1 cellular context compared by ENCODE assay signal in the genomic region with DNA sequence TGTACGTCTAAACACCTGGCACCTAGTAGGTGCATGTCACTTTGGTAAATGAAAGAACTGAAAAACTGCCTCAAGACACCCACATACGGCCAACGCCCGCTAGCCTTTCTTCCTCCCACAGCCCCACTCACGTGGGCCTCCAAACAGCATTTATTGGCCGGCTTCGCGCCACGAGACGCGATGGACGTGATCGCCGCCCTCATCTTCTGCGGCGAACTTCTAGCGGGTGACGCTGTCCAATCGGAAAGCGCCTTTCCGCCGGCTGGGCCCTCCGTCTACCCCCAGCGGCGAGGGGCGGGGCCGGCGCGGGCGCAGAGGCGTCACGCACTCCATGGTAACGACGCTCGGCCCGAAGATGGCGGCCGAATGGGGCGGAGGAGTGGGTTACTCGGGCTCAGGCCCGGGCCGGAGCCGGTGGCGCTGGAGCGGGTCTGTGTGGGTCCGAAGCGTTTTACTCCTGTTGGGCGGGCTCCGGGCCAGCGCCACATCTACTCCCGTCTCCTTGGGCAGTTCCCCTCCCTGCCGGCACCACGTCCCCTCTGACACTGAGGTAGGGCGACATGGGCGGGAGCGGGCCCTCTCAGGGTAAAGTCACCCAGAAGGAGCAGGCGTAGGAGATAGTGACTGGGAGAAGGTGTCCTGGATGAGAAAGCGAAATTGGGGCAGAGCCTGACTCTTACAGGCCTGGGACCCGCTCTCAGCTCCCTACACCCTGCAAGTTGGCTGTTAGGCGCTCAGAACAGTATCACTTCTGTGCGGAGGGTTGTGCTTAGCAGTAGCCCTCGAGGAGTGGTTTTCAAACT.
A peak's percentile ranks its signal among the peaks of the same experiment; 100 is the strongest.
TF ChIP-seq lines count a peak whose summit lies in the region.

Gene LMLN, plus strand, starts transcription at position 327 of the 803 bp plus-strand sequence. Its CDS starts 29 bp downstream, at position 356.

TF ChIP-seq in HepG2, 621 proteins besides CTCF, POLR2A, EP300 and RAD21 (continued from another document and continues in another):
- TF ChIP-seq ZNF746 (CRISPR knock-in tag; IDR thresholded peaks at IDR 0.05) (no peak), ARNT2 (CRISPR knock-in tag; IDR thresholded peaks at IDR 0.05; ENCODE audit: low read depth) (peak; percentile 46), MTA1 (CRISPR knock-in tag; IDR thresholded peaks at IDR 0.05; ENCODE audit: borderline replicate concordance) (peak; percentile 56; the same call in 1 of the 2 replicates), TBP (CRISPR knock-in tag; IDR thresholded peaks at IDR 0.05) (no peak), ZNF776 (CRISPR knock-in tag; IDR thresholded peaks at IDR 0.05) (no peak), FOXA1 (IDR thresholded peaks at IDR 0.05) (no peak), FOXA1 (CRISPR knock-in tag; IDR thresholded peaks at IDR 0.05) (no peak), ZNF737 (CRISPR knock-in tag; IDR thresholded peaks at IDR 0.05; ENCODE audit: borderline replicate concordance) (peak; percentile 83; the same call in 1 of the 2 replicates), ZNF687 (CRISPR knock-in tag; IDR thresholded peaks at IDR 0.05) (peak; percentile 93), ZNF75D (CRISPR knock-in tag; IDR thresholded peaks at IDR 0.05; ENCODE audit: borderline replicate concordance) (no peak), RCOR2 (CRISPR knock-in tag; IDR thresholded peaks at IDR 0.05) (no peak), XBP1 (CRISPR knock-in tag; IDR thresholded peaks at IDR 0.05) (no peak), HDAC2 (CRISPR knock-in tag; IDR thresholded peaks at IDR 0.05) (peak; percentile 56; the same call in 1 of the 2 replicates), E2F1 (CRISPR knock-in tag; IDR thresholded peaks at IDR 0.05) (peak; percentile 57; the same call in 1 of the 2 replicates), ZSCAN30 (CRISPR knock-in tag; IDR thresholded peaks at IDR 0.05) (no peak), ATRX (CRISPR knock-in tag; IDR thresholded peaks at IDR 0.05; ENCODE audit: borderline replicate concordance) (no peak), NFIB (CRISPR knock-in tag; IDR thresholded peaks at IDR 0.05; ENCODE audit: borderline replicate concordance) (0 out of 2 replicates have a peak, but pooled peaks have one; percentile 4), ZNF607 (CRISPR knock-in tag; IDR thresholded peaks at IDR 0.05; ENCODE audit: borderline replicate concordance) (peak; percentile 86; the same call in 1 of the 2 replicates), UBTF (CRISPR knock-in tag; IDR thresholded peaks at IDR 0.05) (peak; percentile 67; the same call in 1 of the 2 replicates), MAFG (CRISPR knock-in tag; IDR thresholded peaks at IDR 0.05) (no peak), CC2D1A (CRISPR knock-in tag; IDR thresholded peaks at IDR 0.05) (peak; percentile 62; the same call in 1 of the 2 replicates), NFATC3 (CRISPR knock-in tag; IDR thresholded peaks at IDR 0.05) (no peak), NFRKB (IDR thresholded peaks at IDR 0.05) (no peak), ZNF274 (CRISPR knock-in tag; IDR thresholded peaks at IDR 0.05) (no peak), TCF12 (IDR thresholded peaks at IDR 0.05) (no peak), TCF12 (CRISPR knock-in tag; IDR thresholded peaks at IDR 0.05) (no peak), U2AF1 (optimal IDR thresholded peaks at IDR 0.05; ENCODE audit: low read depth, low read length) (no peak), ZNF33B (CRISPR knock-in tag; IDR thresholded peaks at IDR 0.05) (no peak; the same call in 1 of the 2 replicates), ZNF800 (CRISPR knock-in tag; IDR thresholded peaks at IDR 0.05) (no peak), ATM (IDR thresholded peaks at IDR 0.05; ENCODE audit: borderline replicate concordance) (no peak), RFX5 (IDR thresholded peaks at IDR 0.05; ENCODE audit: low read depth, low read length) (peak; percentile 48; the same call in 1 of the 2 replicates), SP4 (CRISPR knock-in tag; IDR thresholded peaks at IDR 0.05) (peak; percentile 61; the same call in 1 of the 2 replicates), ZNF235 (CRISPR knock-in tag; IDR thresholded peaks at IDR 0.05; ENCODE audit: borderline replicate concordance) (peak; percentile 73; the same call in 1 of the 2 replicates), KDM3A (CRISPR knock-in tag; IDR thresholded peaks at IDR 0.05; ENCODE audit: low read depth) (0 out of 2 replicates have a peak, but pooled peaks have one; percentile 26), ELF3 (CRISPR knock-in tag; IDR thresholded peaks at IDR 0.05) (no peak), BCL6 (CRISPR knock-in tag; IDR thresholded peaks at IDR 0.05) (peak; percentile 42), TEF (CRISPR knock-in tag; IDR thresholded peaks at IDR 0.05) (no peak), MED13 (CRISPR knock-in tag; IDR thresholded peaks at IDR 0.05) (no peak), ZNF720 (CRISPR knock-in tag; IDR thresholded peaks at IDR 0.05) (no peak), NPAS2 (CRISPR knock-in tag; IDR thresholded peaks at IDR 0.05; ENCODE audit: borderline replicate concordance) (no peak), ZNF644 (CRISPR knock-in tag; IDR thresholded peaks at IDR 0.05; ENCODE audit: low read depth) (no peak), ZNF441 (CRISPR knock-in tag; IDR thresholded peaks at IDR 0.05; ENCODE audit: borderline replicate concordance) (0 out of 2 replicates have a peak, but pooled peaks have one; percentile 28), HOXA7 (CRISPR knock-in tag; IDR thresholded peaks at IDR 0.05) (no peak), ZFP41 (CRISPR knock-in tag; IDR thresholded peaks at IDR 0.05; ENCODE audit: borderline replicate concordance) (no peak), MAFK (conservative IDR thresholded peaks at IDR 0.05 in 1 of 2, IDR thresholded peaks at IDR 0.05 in 1 of 2; ENCODE audit: low read length in 2 of 2) (no peak), ZNF772 (CRISPR knock-in tag; IDR thresholded peaks at IDR 0.05) (no peak; the same call in 1 of the 2 replicates)
- TF ChIP-seq, protein P1, sequence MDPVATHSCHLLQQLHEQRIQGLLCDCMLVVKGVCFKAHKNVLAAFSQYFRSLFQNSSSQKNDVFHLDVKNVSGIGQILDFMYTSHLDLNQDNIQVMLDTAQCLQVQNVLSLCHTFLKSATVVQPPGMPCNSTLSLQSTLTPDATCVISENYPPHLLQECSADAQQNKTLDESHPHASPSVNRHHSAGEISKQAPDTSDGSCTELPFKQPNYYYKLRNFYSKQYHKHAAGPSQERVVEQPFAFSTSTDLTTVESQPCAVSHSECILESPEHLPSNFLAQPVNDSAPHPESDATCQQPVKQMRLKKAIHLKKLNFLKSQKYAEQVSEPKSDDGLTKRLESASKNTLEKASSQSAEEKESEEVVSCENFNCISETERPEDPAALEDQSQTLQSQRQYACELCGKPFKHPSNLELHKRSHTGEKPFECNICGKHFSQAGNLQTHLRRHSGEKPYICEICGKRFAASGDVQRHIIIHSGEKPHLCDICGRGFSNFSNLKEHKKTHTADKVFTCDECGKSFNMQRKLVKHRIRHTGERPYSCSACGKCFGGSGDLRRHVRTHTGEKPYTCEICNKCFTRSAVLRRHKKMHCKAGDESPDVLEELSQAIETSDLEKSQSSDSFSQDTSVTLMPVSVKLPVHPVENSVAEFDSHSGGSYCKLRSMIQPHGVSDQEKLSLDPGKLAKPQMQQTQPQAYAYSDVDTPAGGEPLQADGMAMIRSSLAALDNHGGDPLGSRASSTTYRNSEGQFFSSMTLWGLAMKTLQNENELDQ (CRISPR knock-in tag; IDR thresholded peaks at IDR 0.05; ENCODE audit: borderline replicate concordance): 0 out of 2 replicates have a peak, but pooled peaks have one; percentile 6
- TF ChIP-seq, protein P2, sequence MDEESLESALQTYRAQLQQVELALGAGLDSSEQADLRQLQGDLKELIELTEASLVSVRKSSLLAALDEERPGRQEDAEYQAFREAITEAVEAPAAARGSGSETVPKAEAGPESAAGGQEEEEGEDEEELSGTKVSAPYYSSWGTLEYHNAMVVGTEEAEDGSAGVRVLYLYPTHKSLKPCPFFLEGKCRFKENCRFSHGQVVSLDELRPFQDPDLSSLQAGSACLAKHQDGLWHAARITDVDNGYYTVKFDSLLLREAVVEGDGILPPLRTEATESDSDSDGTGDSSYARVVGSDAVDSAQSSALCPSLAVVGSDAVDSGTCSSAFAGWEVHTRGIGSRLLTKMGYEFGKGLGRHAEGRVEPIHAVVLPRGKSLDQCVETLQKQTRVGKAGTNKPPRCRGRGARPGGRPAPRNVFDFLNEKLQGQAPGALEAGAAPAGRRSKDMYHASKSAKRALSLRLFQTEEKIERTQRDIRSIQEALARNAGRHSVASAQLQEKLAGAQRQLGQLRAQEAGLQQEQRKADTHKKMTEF (CRISPR knock-in tag; IDR thresholded peaks at IDR 0.05): peak; percentile 82
- TF ChIP-seq, protein P3, sequence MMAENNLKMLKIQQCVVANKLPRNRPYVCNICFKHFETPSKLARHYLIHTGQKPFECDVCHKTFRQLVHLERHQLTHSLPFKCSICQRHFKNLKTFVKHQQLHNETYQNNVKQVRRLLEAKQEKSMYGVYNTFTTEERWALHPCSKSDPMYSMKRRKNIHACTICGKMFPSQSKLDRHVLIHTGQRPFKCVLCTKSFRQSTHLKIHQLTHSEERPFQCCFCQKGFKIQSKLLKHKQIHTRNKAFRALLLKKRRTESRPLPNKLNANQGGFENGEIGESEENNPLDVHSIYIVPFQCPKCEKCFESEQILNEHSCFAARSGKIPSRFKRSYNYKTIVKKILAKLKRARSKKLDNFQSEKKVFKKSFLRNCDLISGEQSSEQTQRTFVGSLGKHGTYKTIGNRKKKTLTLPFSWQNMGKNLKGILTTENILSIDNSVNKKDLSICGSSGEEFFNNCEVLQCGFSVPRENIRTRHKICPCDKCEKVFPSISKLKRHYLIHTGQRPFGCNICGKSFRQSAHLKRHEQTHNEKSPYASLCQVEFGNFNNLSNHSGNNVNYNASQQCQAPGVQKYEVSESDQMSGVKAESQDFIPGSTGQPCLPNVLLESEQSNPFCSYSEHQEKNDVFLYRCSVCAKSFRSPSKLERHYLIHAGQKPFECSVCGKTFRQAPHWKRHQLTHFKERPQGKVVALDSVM (CRISPR knock-in tag; IDR thresholded peaks at IDR 0.05): no peak
